Comparison of ENCODE assay signal across 1 cellular context in the genomic region with DNA sequence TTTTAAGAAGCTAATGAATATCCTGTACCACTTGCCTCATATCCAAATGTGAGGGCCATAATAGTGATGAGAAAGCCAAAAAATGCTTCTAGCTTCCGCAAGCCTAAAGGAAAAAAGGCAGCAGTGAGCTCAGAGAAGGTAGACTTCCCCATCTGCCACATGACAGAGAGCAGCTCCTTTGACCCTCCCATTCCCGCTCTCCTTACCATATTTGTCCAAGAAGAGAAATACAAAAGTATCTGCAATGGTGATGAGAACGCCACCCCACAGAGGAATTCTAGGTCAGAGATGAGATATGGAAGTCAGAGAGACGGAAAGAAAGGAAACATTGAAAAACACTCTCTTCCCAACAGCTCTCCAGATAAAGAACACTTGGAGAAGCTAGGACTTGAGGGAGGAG.
TF ChIP-seq lines count a peak whose summit lies in the region.

No MANE protein-coding gene starts in this region.

TF ChIP-seq in HepG2, 621 proteins besides CTCF, POLR2A, EP300 and RAD21 (continued from another document):
- TF ChIP-seq U2AF1 (optimal IDR thresholded peaks at IDR 0.05; ENCODE audit: low read depth, low read length): no peak
- TF ChIP-seq CENPX (CRISPR knock-in tag; IDR thresholded peaks at IDR 0.05): no peak
- TF ChIP-seq NFE2 (CRISPR knock-in tag; IDR thresholded peaks at IDR 0.05): no peak
- TF ChIP-seq ZNF780A (CRISPR knock-in tag; IDR thresholded peaks at IDR 0.05): no peak
- TF ChIP-seq, protein P1, sequence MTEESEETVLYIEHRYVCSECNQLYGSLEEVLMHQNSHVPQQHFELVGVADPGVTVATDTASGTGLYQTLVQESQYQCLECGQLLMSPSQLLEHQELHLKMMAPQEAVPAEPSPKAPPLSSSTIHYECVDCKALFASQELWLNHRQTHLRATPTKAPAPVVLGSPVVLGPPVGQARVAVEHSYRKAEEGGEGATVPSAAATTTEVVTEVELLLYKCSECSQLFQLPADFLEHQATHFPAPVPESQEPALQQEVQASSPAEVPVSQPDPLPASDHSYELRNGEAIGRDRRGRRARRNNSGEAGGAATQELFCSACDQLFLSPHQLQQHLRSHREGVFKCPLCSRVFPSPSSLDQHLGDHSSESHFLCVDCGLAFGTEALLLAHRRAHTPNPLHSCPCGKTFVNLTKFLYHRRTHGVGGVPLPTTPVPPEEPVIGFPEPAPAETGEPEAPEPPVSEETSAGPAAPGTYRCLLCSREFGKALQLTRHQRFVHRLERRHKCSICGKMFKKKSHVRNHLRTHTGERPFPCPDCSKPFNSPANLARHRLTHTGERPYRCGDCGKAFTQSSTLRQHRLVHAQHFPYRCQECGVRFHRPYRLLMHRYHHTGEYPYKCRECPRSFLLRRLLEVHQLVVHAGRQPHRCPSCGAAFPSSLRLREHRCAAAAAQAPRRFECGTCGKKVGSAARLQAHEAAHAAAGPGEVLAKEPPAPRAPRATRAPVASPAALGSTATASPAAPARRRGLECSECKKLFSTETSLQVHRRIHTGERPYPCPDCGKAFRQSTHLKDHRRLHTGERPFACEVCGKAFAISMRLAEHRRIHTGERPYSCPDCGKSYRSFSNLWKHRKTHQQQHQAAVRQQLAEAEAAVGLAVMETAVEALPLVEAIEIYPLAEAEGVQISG (CRISPR knock-in tag; IDR thresholded peaks at IDR 0.05): no peak
